In genomic region chr14:21169587-21169986, GRCh38 we compare ENCODE assay signal across 25 cellular contexts. TPM values are rescaled to one million over a fixed set of nuclear protein-coding genes. Genes with fewer than 3 reads are reported as not detected.
"Had no signal": no experiment of that assay in that cellular context is flagged by ENCODE, and none has a peak within 500 bp of the region (broad histone marks: within the 10 kb centered on the region; RNA-seq: fewer than 3 reads in every experiment).

No MANE protein-coding gene starts in this region.

- H3K4me1 ChIP-seq: left ventricle myocardium inferior, psoas muscle, spleen, tibial artery had no signal

- H3K27ac ChIP-seq: gastroesophageal sphincter, left ventricle myocardium inferior, neutrophil, psoas muscle, spleen, tibial artery had no signal

- DNase-seq: effector memory CD4-positive, alpha-beta T cell; glutamatergic neuron; islet precursor cell; left ventricle myocardium inferior; mesenchymal stem cell; midbrain; naive B cell; psoas muscle; retina; spleen; stimulated activated CD4-positive, alpha-beta T cell treated with anti-CD3 and anti-CD28 coated beads, Interleukin-15, amount 100 ng/mL, for 24 hours; stimulated activated CD4-positive, alpha-beta T cell treated with anti-CD3 and anti-CD28 coated beads, Interleukin-1b, Interleukin-23, amount 100 ng/mL, for 48 hours; stimulated activated CD4-positive, alpha-beta T cell treated with anti-CD3 and anti-CD28 coated beads, Interleukin-4, amount 100 ng/mL, for 24 hours; tibial artery had no signal

- ATAC-seq: esophagus mucosa; gastroesophageal sphincter; psoas muscle; sciatic nerve; stimulated activated memory B cell treated with anti-CD40 and anti-IgM and Interleukin-4, amounts not matched to agents 10 μg/mL and 1 μg/mL and 100 μg/mL, for 72 hours had no signal

- H3K36me3 ChIP-seq: gastroesophageal sphincter, left ventricle myocardium inferior, neutrophil, spleen, tibial artery had no signal

- H3K9me3 ChIP-seq: neutrophil, psoas muscle, tibial artery had no signal

- H3K4me3 ChIP-seq: gastroesophageal sphincter, left ventricle myocardium inferior, lung, psoas muscle, spleen, tibial artery had no signal

RNA-seq across cellular contexts. Expression of gene OR5AU1, which starts 13.7 kb away (rescaled TPM):
- total RNA-seq: esophagus mucosa, fibroblast of lung, gastroesophageal sphincter, left ventricle myocardium inferior, lung, osteoblast, sciatic nerve, skeletal muscle tissue, spleen, temporal lobe, urinary bladder had no signal
- polyA plus RNA-seq: fibroblast of lung, lung, psoas muscle, spleen, urinary bladder had no signal
